Comparison of ENCODE assay signal across 8 cellular contexts in genomic region chr7:137992738-137993394, GRCh38. TPM values are rescaled to one million over a fixed set of nuclear protein-coding genes. Genes with fewer than 3 reads are reported as not detected.
A peak's percentile ranks its signal among the peaks of the same experiment; 100 is the strongest.
DNase-seq lines count a peak whose midpoint lies in the region; ATAC-seq and TF ChIP-seq lines count a peak whose summit lies in the region.

No MANE protein-coding gene starts in this region.

- peaks cover 8% of the 10 kb centered on the region for H3K9me3 Mint-ChIP-seq in dendritic cell treated with granulocyte-macrophage colony-stimulating factor and Interleukin-4, amounts not matched to agents 40 ng/mL and 50 ng/mL, for 4 days
- peaks cover 5% of the 10 kb centered on the region for H3K9me3 Mint-ChIP-seq in nephron progenitor cell

- no peaks in the 10 kb centered on the region for H3K27me3 Mint-ChIP-seq in dendritic cell treated with granulocyte-macrophage colony-stimulating factor and Interleukin-4, amounts not matched to agents 40 ng/mL and 50 ng/mL, for 4 days
- peaks cover 3% of the 10 kb centered on the region for H3K27me3 Mint-ChIP-seq in nephron progenitor cell (ENCODE audit: low read depth, poor library complexity)

- peaks cover 35% of the 10 kb centered on the region for H3K4me1 Mint-ChIP-seq in dendritic cell treated with granulocyte-macrophage colony-stimulating factor and Interleukin-4, amounts not matched to agents 40 ng/mL and 50 ng/mL, for 4 days (ENCODE audit: low read depth)
- peaks cover 30% of the 10 kb centered on the region for H3K4me1 Mint-ChIP-seq in nephron progenitor cell

- H3K4me3 Mint-ChIP-seq in dendritic cell treated with granulocyte-macrophage colony-stimulating factor and Interleukin-4, amounts not matched to agents 40 ng/mL and 50 ng/mL, for 4 days, result no peak overlapping the region
- H3K4me3 Mint-ChIP-seq in nephron progenitor cell, result no peak overlapping the region

- intact Hi-C loops in dendritic cell treated with granulocyte-macrophage colony-stimulating factor and Interleukin-4, amounts not matched to agents 40 ng/mL and 50 ng/mL, for 4 days (cut with micrococcal nuclease), result no loop called here

- TF ChIP-seq CTCF in GM12865 (IDR thresholded peaks at IDR 0.05; ENCODE audit: insufficient read depth, low read depth, low read length, missing control alignments) (no peak), nephron progenitor cell (IDR thresholded peaks at IDR 0.05) (no peak)

- peak overlapping the region; percentile 22 for H3K27ac Mint-ChIP-seq in dendritic cell treated with granulocyte-macrophage colony-stimulating factor and Interleukin-4, amounts not matched to agents 40 ng/mL and 50 ng/mL, for 4 days
- peak overlapping the region; percentile 4 for H3K27ac Mint-ChIP-seq in nephron progenitor cell

- DNase-seq in GM12865 (ENCODE audit: low read depth) (peak; percentile 80), H4 (ENCODE audit: low spot score) (peak; percentile 96), NCI-H446 treated with DMSO at 0.1 percent for 48 hours (lab: John Stamatoyannopoulos, UW) (peak; percentile 72), nephron progenitor cell (no peak), retina (no peak), SW480 (ENCODE audit: low spot score) (no peak)

- ATAC-seq in GM18867 (IDR thresholded peaks at IDR 0.05; ENCODE audit: unreplicated experiment), result no peak

- H3K36me3 Mint-ChIP-seq in dendritic cell treated with granulocyte-macrophage colony-stimulating factor and Interleukin-4, amounts not matched to agents 40 ng/mL and 50 ng/mL, for 4 days (ENCODE audit: low read depth), result peaks cover 9% of the 10 kb centered on the region
- H3K36me3 Mint-ChIP-seq in nephron progenitor cell (ENCODE audit: low read depth), result peaks cover 38% of the 10 kb centered on the region

- no peak overlapping the region for H3K4me3 ChIP-seq in GM12865 (ENCODE audit: low read depth, low read length)

RNA-seq across cellular contexts. Expression of gene CREB3L2, which starts 9.0 kb away (rescaled TPM):
- total RNA-seq in H4 (2014; rRNA removed; shearing (Covaris generic)), result 13.0 and 18.0 TPM in 2 replicates

Comparison
In these comparisons a context has a peak if more than half of its experiments do, and no peak if none do; other contexts are left out.
1. DNase-seq: peak in GM12865 (single experiment), H4 (single experiment) and NCI-H446 treated with DMSO at 0.1 percent for 48 hours (single experiment); none in nephron progenitor cell (single experiment), retina (single experiment) and SW480 (single experiment).